In genomic region chr19:797528-798414, GRCh38 we compare ENCODE assay signal across 8 cellular contexts. TPM values are rescaled to one million over a fixed set of nuclear protein-coding genes. Genes with fewer than 3 reads are reported as not detected.
DNase-seq lines count a peak whose midpoint lies in the region; ATAC-seq and TF ChIP-seq lines count a peak whose summit lies in the region.

No MANE protein-coding gene starts in this region.

- peak overlapping the region; percentile 88 for H3K27ac Mint-ChIP-seq in HFFc6

- peak in 2 of 4 donors; percentile 19 to 23 for TF ChIP-seq POLR2A in upper lobe of left lung (IDR thresholded peaks at IDR 0.05)

- peaks cover 33% of the 10 kb centered on the region for H3K4me1 Mint-ChIP-seq in HFFc6 (ENCODE audit: low read depth)

- peaks cover 6% of the 10 kb centered on the region for H3K27me3 Mint-ChIP-seq in HFFc6 (ENCODE audit: insufficient read depth)

- H3K27ac ChIP-seq in heart right ventricle (peak overlapping the region; percentile 90 to 100 (median 98)), upper lobe of left lung (peak overlapping the region; percentile 95 to 100 (median 98))

- peak overlapping the region; percentile 93 for H3K4me3 Mint-ChIP-seq in HFFc6

- H3K27me3 ChIP-seq in adipocyte (replicated peaks; ENCODE audit: control insufficient read depth, insufficient read depth, low read length): no peaks in the 10 kb centered on the region
- no peaks in the 10 kb centered on the region for H3K27me3 ChIP-seq in heart right ventricle
- no peaks in the 10 kb centered on the region for H3K27me3 ChIP-seq in upper lobe of left lung

- no peaks in the 10 kb centered on the region for H3K9me3 Mint-ChIP-seq in HFFc6

- intact Hi-C loops in heart right ventricle (cut with DNase I) (loop anchor here in 2 of 10 donors (2.0 to 10.0 kb wide), 3 partner anchors 15 to 290 kb away; partner anchors contain the start of genes CFD (in 1 of the 2), ELANE (in 1 of the 2) and TPGS1 (in 1 of the 2)), posterior vena cava (cut with DNase I) (no loop called here)

- DNase-seq in GM04504 (ENCODE audit: low read depth) (peak; percentile 79), HFFc6 (peak; percentile 76), NCI-H1048 (lab: John Stamatoyannopoulos, UW) (peak; percentile 82), SW480 (ENCODE audit: low spot score) (peak; percentile 54), adipocyte (ENCODE audit: low read depth) (peak; percentile 95), heart right ventricle (peak; percentile 92 to 93), posterior vena cava (ENCODE audit: low spot score) (peak; percentile 97), upper lobe of left lung (peak; percentile 82 to 98)

- H3K4me3 ChIP-seq in adipocyte (ENCODE audit: low read length) (peak overlapping the region; percentile 98), heart right ventricle (peak overlapping the region; percentile 61 to 95 (median 86)), upper lobe of left lung (peak overlapping the region; percentile 82 to 98 (median 92))

- TF ChIP-seq EP300 in upper lobe of left lung (IDR thresholded peaks at IDR 0.05): peak in 1 of 4 donors; percentile 80

- peak; percentile 1 to 45 (median 22) for ATAC-seq in heart right ventricle
- ATAC-seq in upper lobe of left lung (ENCODE audit: low FRiP score in 2 of 2): peak; percentile 19 to 66

- TF ChIP-seq CTCF in HFFc6 (IDR thresholded peaks at IDR 0.05): no peak
- peak in 1 of 9 donors; percentile 1 for TF ChIP-seq CTCF in heart right ventricle (IDR thresholded peaks at IDR 0.05)
- TF ChIP-seq CTCF in upper lobe of left lung (IDR thresholded peaks at IDR 0.05): peak in 4 of 6 experiments; percentile 5 to 51 (median 20)

- H3K4me1 ChIP-seq in adipocyte (ENCODE audit: control insufficient read depth, insufficient read depth, low read length): peaks cover 48% of the 10 kb centered on the region
- peaks cover 35 to 57% (median 56%) of the 10 kb centered on the region in 9 donors for H3K4me1 ChIP-seq in heart right ventricle
- H3K4me1 ChIP-seq in upper lobe of left lung: peaks cover 57 to 68% (median 60%) of the 10 kb centered on the region in 4 donors

- H3K36me3 Mint-ChIP-seq in HFFc6 (ENCODE audit: low read depth): peaks cover 33% of the 10 kb centered on the region

- H3K9ac ChIP-seq in adipocyte (ENCODE audit: low read length): peak overlapping the region; percentile 98

- H3K9me3 ChIP-seq in adipocyte (ENCODE audit: control insufficient read depth, low read length) (no peaks in the 10 kb centered on the region), heart right ventricle (no peaks in the 10 kb centered on the region), upper lobe of left lung (no peaks in the 10 kb centered on the region)

- H3K36me3 ChIP-seq in adipocyte (ENCODE audit: control insufficient read depth, insufficient read depth, low read length, severe bottlenecking) (peaks cover 12% of the 10 kb centered on the region), heart right ventricle (peaks cover 0 to 46% (median 0%) of the 10 kb centered on the region in 9 donors), upper lobe of left lung (peaks cover 0 to 41% (median 17%) of the 10 kb centered on the region in 4 donors)

- 0 to 1% methylated on average over 86 to 109 of the region's 129 CpGs for WGBS in heart right ventricle, 2 donors
- WGBS in upper lobe of left lung, 2 donors: 0 to 1% methylated on average over 2 to 66 of the region's 129 CpGs

RNA-seq across cellular contexts. Expression of gene PTBP1, which starts 0.5 kb away (rescaled TPM):
- 100 to 1,000 TPM; 307 to 421 (median 380) TPM for total RNA-seq in HFFc6 (2021; fragmentation: NEBNext Ultra II Directional; extraction: Animal tissue kit (Norgen Biotek cat#: 25700))
- total RNA-seq in heart right ventricle: 100 to 1,000 TPM in 1 of 10 donors, 10 to 100 TPM in 9; 46.2 to 106 (median 56.8) TPM
- polyA plus RNA-seq in heart right ventricle: 10 to 100 TPM; 48.2 to 74.3 TPM
- total RNA-seq in posterior vena cava: 100 to 1,000 TPM; 151 to 168 TPM
- 100 to 1,000 TPM; 122 to 270 (median 219) TPM for total RNA-seq in upper lobe of left lung

RNA-seq across cellular contexts. Expression of gene PLPPR3, which starts 24.0 kb away (rescaled TPM):
- total RNA-seq in HFFc6 (2021; fragmentation: NEBNext Ultra II Directional; extraction: Animal tissue kit (Norgen Biotek cat#: 25700)): under 1 TPM in 1 of 6 experiments, not detected in 5; 0.09 TPM
- total RNA-seq in heart right ventricle (not detected), posterior vena cava (not detected), upper lobe of left lung (10 to 100 TPM in 1 of 6 donors, 1 to 10 TPM in 4, under 1 TPM in 1; 0.63 to 14.2 (median 5.6) TPM)
- not detected for polyA plus RNA-seq in heart right ventricle

RNA-seq across cellular contexts. Expression of gene AZU1, which starts 29.9 kb away (rescaled TPM):
- not detected for total RNA-seq in HFFc6 (2021; fragmentation: NEBNext Ultra II Directional; extraction: Animal tissue kit (Norgen Biotek cat#: 25700))
- total RNA-seq in heart right ventricle: 1 to 10 TPM in 1 of 10 donors, not detected in 9; 1.7 TPM
- polyA plus RNA-seq in heart right ventricle: under 1 TPM in 1 of 2 donors, not detected in 1; 0.06 TPM
- total RNA-seq in posterior vena cava: under 1 TPM in 1 of 2 donors, not detected in 1; 0.29 TPM
- 10 to 100 TPM in 1 of 6 donors, 1 to 10 TPM in 5; 2.0 to 13.6 (median 5.3) TPM for total RNA-seq in upper lobe of left lung

RNA-seq across cellular contexts. Expression of gene PRTN3, which starts 43.0 kb away (rescaled TPM):
- not detected for total RNA-seq in HFFc6 (2021; fragmentation: NEBNext Ultra II Directional; extraction: Animal tissue kit (Norgen Biotek cat#: 25700))
- not detected for total RNA-seq in heart right ventricle
- polyA plus RNA-seq in heart right ventricle: under 1 TPM in 1 of 2 donors, not detected in 1; 0.12 TPM
- under 1 TPM in 1 of 2 donors, not detected in 1; 0.38 TPM for total RNA-seq in posterior vena cava
- 1 to 10 TPM in 2 of 6 donors, not detected in 4; 1.1 to 9.4 TPM for total RNA-seq in upper lobe of left lung

RNA-seq across cellular contexts. Expression of gene MISP, which starts 46.9 kb away (rescaled TPM):
- under 1 TPM in 2 of 6 experiments, not detected in 4; 0.05 to 0.07 TPM for total RNA-seq in HFFc6 (2021; fragmentation: NEBNext Ultra II Directional; extraction: Animal tissue kit (Norgen Biotek cat#: 25700))
- not detected for total RNA-seq in heart right ventricle
- polyA plus RNA-seq in heart right ventricle: under 1 TPM in 1 of 2 donors, not detected in 1; 0.01 TPM
- total RNA-seq in posterior vena cava: under 1 TPM in 1 of 2 donors, not detected in 1; 0.14 TPM
- 10 to 100 TPM; 22.5 to 51.5 (median 37.5) TPM for total RNA-seq in upper lobe of left lung

Comparison
In these comparisons a context has a peak if more than half of its experiments do, and no peak if none do; other contexts are left out.
1. Peak in every context shown above with its lines: DNase-seq, ATAC-seq, H3K4me3 ChIP-seq and H3K27ac ChIP-seq.